In the genomic region with DNA sequence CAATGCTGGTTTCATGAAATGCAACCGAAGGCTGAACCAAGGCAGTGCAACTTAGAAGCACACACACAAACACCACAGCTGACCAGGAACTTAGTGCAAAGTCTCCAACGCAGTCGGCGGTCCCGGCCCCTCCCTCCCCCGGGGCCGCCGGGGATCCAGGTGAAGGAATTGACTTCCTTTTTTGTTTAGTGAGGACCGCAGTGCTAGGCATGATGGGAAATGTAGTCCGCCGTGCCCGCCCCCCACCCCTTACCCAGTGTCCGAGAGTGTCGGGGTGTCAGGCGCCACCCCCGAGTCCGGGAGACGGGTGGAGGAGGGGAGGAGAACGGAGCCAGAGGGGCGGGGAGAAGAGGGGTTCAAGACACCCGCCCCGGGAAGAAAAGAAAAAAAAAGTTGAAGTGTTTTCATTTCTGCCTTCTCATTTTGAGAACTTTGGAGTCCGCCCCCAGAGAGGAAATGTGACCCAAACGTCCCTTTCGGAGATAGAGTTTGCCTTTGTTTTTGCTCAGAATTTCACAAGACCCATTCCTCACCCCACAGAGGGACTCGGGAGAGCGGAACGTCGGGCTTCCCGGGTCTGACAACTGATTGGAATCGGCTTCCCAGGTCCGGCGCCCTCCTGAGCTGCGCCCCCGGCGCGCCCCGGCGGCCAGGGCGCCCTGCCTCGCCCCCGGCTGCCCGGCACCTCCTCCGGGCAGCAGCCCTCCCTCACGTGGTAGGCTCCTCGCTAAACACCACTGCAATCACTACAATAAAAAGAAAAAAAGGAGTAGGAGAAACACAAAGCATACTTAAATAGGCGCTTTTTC, we compare ENCODE assay signal across 8 cellular contexts. TPM values are rescaled to one million over a fixed set of nuclear protein-coding genes. Genes with fewer than 3 reads are reported as not detected.
DNase-seq lines count a peak whose midpoint lies in the region; TF ChIP-seq lines count a peak whose summit lies in the region.

No MANE protein-coding gene starts in this region.

- H3K27ac ChIP-seq in C4-2B (peak overlapping the region; percentile 75), epithelial cell of prostate (peak overlapping the region; percentile 98), mesodermal cell (ENCODE audit: low read depth, low read length, severe bottlenecking) (peak overlapping the region; percentile 98)

- no peaks in the 10 kb centered on the region for H3K9me3 ChIP-seq in mesodermal cell (ENCODE audit: control insufficient read depth, low read length)

- H3K4me3 ChIP-seq in mesodermal cell (ENCODE audit: extremely low read depth, insufficient read depth, low read length, poor library complexity, severe bottlenecking), result peak overlapping the region; percentile 99

- peaks cover 38% of the 10 kb centered on the region for H3K4me1 ChIP-seq in mesodermal cell (ENCODE audit: control insufficient read depth, insufficient read depth, low read length, poor library complexity, severe bottlenecking)

- WGBS in mesodermal cell (ENCODE audit: insufficient coverage in 2 of 2), 2 experiments, result 0% methylated on average over 16 to 30 of the region's 47 CpGs

- peaks cover 20% of the 10 kb centered on the region for H3K36me3 ChIP-seq in mesodermal cell (ENCODE audit: control insufficient read depth, insufficient read depth, low read length)

- DNase-seq in GOT3 (lab: John Stamatoyannopoulos, UW), result peak; percentile 22
- DNase-seq in NCI-H82 (lab: John Stamatoyannopoulos, UW), result peak; percentile 62
- peak; percentile 61 for DNase-seq in activated T-cell treated with anti-CD3 and anti-CD28 coated beads, Interleukin-2, amount 50 U/mL, for 1 hour
- peak; percentile 81 for DNase-seq in epithelial cell of prostate (ENCODE audit: low read depth, low spot score)
- peak; percentile 29 to 55 (median 45) for DNase-seq in stimulated activated naive CD4-positive, alpha-beta T cell (lab: John Stamatoyannopoulos, UW)
- DNase-seq in NK-92 treated with Interleukin-12 subunit alpha and Interleukin-12 subunit beta, amount 100 ng/mL, for 24 hours (lab: John Stamatoyannopoulos, UW), result no peak

- no peak for TF ChIP-seq CTCF in C4-2B (conservative IDR thresholded peaks at IDR 0.05)

RNA-seq across cellular contexts. Expression of a gene that starts 2.0 kb away (rescaled TPM):
- polyA plus RNA-seq in mesodermal cell (2013, experiment 1 of 2), result 75.6 TPM
- 55.6 TPM for polyA plus RNA-seq in mesodermal cell (2013, experiment 2 of 2)
